ENCODE assay signal across 13 cellular contexts in genomic region chrX:79107891-79108718, GRCh38. TPM values are rescaled to one million over a fixed set of nuclear protein-coding genes. Genes with fewer than 3 reads are reported as not detected.
DNase-seq lines count a peak whose midpoint lies in the region; ATAC-seq, FAIRE-seq and TF ChIP-seq lines count a peak whose summit lies in the region.
"Had no signal": no experiment of that assay in that cellular context is flagged by ENCODE, and none has a peak within 500 bp of the region (broad histone marks: within the 10 kb centered on the region; RNA-seq: fewer than 3 reads in every experiment).

No MANE protein-coding gene starts in this region.

- TF ChIP-seq CTCF in activated CD8-positive, alpha-beta T cell treated with anti-CD3 and anti-CD28 coated beads for 36 hours (IDR thresholded peaks at IDR 0.05) = no peak

- ATAC-seq in activated CD4-positive, alpha-beta T cell treated with anti-CD3 and anti-CD28 coated beads for 36 hours = peak; percentile 90
- peak; percentile 50 for ATAC-seq in HG02870 (IDR thresholded peaks at IDR 0.05; ENCODE audit: unreplicated experiment)
- peak; percentile 81 for ATAC-seq in activated CD8-positive, alpha-beta T cell treated with anti-CD3 and anti-CD28 coated beads for 36 hours

- no peaks in the 10 kb centered on the region for H3K27me3 Mint-ChIP-seq in activated CD4-positive, alpha-beta T cell treated with anti-CD3 and anti-CD28 coated beads for 36 hours
- H3K27me3 Mint-ChIP-seq in activated CD8-positive, alpha-beta T cell treated with anti-CD3 and anti-CD28 coated beads for 36 hours = no peaks in the 10 kb centered on the region

- H3K36me3 ChIP-seq in small intestine (ENCODE audit: control insufficient read depth in 2 of 2, insufficient read depth in 2 of 2, low read length in 2 of 2) = no peaks in the 10 kb centered on the region
- H3K36me3 ChIP-seq: upper lobe of left lung had no signal

- intact Hi-C loops in activated CD4-positive, alpha-beta T cell treated with anti-CD3 and anti-CD28 coated beads for 36 hours (cut with DNase I, micrococcal nuclease) = loop anchor here in 1 of 2 experiments (1.0 kb wide), 1 partner anchor 9 kb away; no protein-coding TSS in a partner anchor
- intact Hi-C loops in activated CD8-positive, alpha-beta T cell treated with anti-CD3 and anti-CD28 coated beads for 36 hours (cut with micrococcal nuclease) = loop anchor here (5.0 kb wide), 1 partner anchor 34 kb away; the partner anchor contains the start of gene GPR174

- no peaks in the 10 kb centered on the region for H3K4me1 ChIP-seq in small intestine (ENCODE audit: control insufficient read depth in 2 of 2, insufficient read depth in 1 of 2, low read depth in 1 of 2, low read length in 1 of 2)
- H3K4me1 ChIP-seq: upper lobe of left lung had no signal

- FAIRE-seq in small intestine (lab: Jason Lieb, UNC) = no peak

- peaks cover 1% of the 10 kb centered on the region for H3K9me3 Mint-ChIP-seq in activated CD4-positive, alpha-beta T cell treated with anti-CD3 and anti-CD28 coated beads for 36 hours (ENCODE audit: low read depth)
- peaks cover 6% of the 10 kb centered on the region for H3K9me3 Mint-ChIP-seq in activated CD8-positive, alpha-beta T cell treated with anti-CD3 and anti-CD28 coated beads for 36 hours

- peaks cover 7% of the 10 kb centered on the region for H3K36me3 Mint-ChIP-seq in activated CD4-positive, alpha-beta T cell treated with anti-CD3 and anti-CD28 coated beads for 36 hours (ENCODE audit: low read depth)
- H3K36me3 Mint-ChIP-seq in activated CD8-positive, alpha-beta T cell treated with anti-CD3 and anti-CD28 coated beads for 36 hours (ENCODE audit: low read depth) = peaks cover 16% of the 10 kb centered on the region

- DNase-seq in activated CD4-positive, alpha-beta T cell treated with anti-CD3 and anti-CD28 coated beads for 36 hours = no peak
- no peak for DNase-seq in activated CD4-positive, alpha-beta T cell treated with anti-CD3 and anti-CD28 coated beads, Interleukin-2, amount 50 U/mL, for 48 hours
- DNase-seq in activated CD8-positive, alpha-beta T cell treated with anti-CD3 and anti-CD28 coated beads for 36 hours = no peak
- DNase-seq in small intestine (peak; percentile 3), OCI-M2 (lab: John Stamatoyannopoulos, UW; ENCODE audit: unreplicated experiment) (no peak)
- DNase-seq in stimulated activated CD8-positive, alpha-beta memory T cell treated with anti-CD3 and anti-CD28 coated beads, Interleukin-4, amount 100 ng/mL, for 48 hours = no peak
- no peak for DNase-seq in stimulated activated CD4-positive, alpha-beta T cell treated with anti-CD3 and anti-CD28 coated beads, Interleukin-2, amount 100 ng/mL, for 24 hours
- DNase-seq: cortex of kidney, islet precursor cell, NCI-H524, upper lobe of left lung had no signal

- no peak overlapping the region for H3K4me3 ChIP-seq in small intestine (ENCODE audit: low read depth in 1 of 2, low read length in 2 of 2)
- H3K4me3 ChIP-seq: upper lobe of left lung had no signal

- peak overlapping the region; percentile 94 for H3K27ac Mint-ChIP-seq in activated CD4-positive, alpha-beta T cell treated with anti-CD3 and anti-CD28 coated beads for 36 hours
- peak overlapping the region; percentile 98 for H3K27ac Mint-ChIP-seq in activated CD8-positive, alpha-beta T cell treated with anti-CD3 and anti-CD28 coated beads for 36 hours

- CTCF ChIA-PET in activated CD4-positive, alpha-beta T cell treated with anti-CD3 and anti-CD28 coated beads for 36 hours (lab: Charles Lee) = interaction anchor here (1.2 to 1.6 kb wide), 2 partner anchors 12 to 162 kb away, joined by 3 read pairs; no protein-coding TSS in a partner anchor
- CTCF ChIA-PET in activated CD8-positive, alpha-beta T cell treated with anti-CD3 and anti-CD28 coated beads for 36 hours (lab: Charles Lee) = interaction anchor here (1.3 to 1.8 kb wide), 2 partner anchors 36 to 151 kb away, joined by 3 to 4 read pairs; partner anchors contain the start of gene GPR174

- H3K4me1 Mint-ChIP-seq in activated CD4-positive, alpha-beta T cell treated with anti-CD3 and anti-CD28 coated beads for 36 hours = peaks cover 46% of the 10 kb centered on the region
- peaks cover 57% of the 10 kb centered on the region for H3K4me1 Mint-ChIP-seq in activated CD8-positive, alpha-beta T cell treated with anti-CD3 and anti-CD28 coated beads for 36 hours (ENCODE audit: low read depth)

- H3K27ac ChIP-seq in small intestine (ENCODE audit: low read depth in 1 of 2, low read length in 1 of 2) = peak overlapping the region; percentile 71 to 79

- 53 to 67% (median 58%) methylated on average over 4 of the region's 4 CpGs for WGBS in small intestine, 3 donors

- POLR2A ChIA-PET in activated CD4-positive, alpha-beta T cell treated with anti-CD3 and anti-CD28 coated beads for 36 hours (lab: Charles Lee) = no interaction called here
- POLR2A ChIA-PET in activated CD8-positive, alpha-beta T cell treated with anti-CD3 and anti-CD28 coated beads for 36 hours (lab: Charles Lee) = interaction anchor here (1.2 to 1.5 kb wide), 3 partner anchors 12 to 38 kb away, joined by 3 to 4 read pairs (median 4); no protein-coding TSS in a partner anchor

- no peaks in the 10 kb centered on the region for H3K9me3 ChIP-seq in small intestine (ENCODE audit: control insufficient read depth, low read depth)
- H3K9me3 ChIP-seq: upper lobe of left lung had no signal

- H3K27me3 ChIP-seq in small intestine (ENCODE audit: control insufficient read depth in 2 of 2, insufficient read depth in 2 of 2, low read length in 2 of 2) = no peaks in the 10 kb centered on the region
- H3K27me3 ChIP-seq: upper lobe of left lung had no signal

- H3K4me3 Mint-ChIP-seq in activated CD4-positive, alpha-beta T cell treated with anti-CD3 and anti-CD28 coated beads for 36 hours = peak overlapping the region; percentile 39
- H3K4me3 Mint-ChIP-seq in activated CD8-positive, alpha-beta T cell treated with anti-CD3 and anti-CD28 coated beads for 36 hours = peak overlapping the region; percentile 45

RNA-seq across cellular contexts. Expression of gene GPR174, which starts 36.4 kb away (rescaled TPM):
- 1 to 10 TPM; 8.5 to 9.9 TPM for total RNA-seq in activated CD4-positive, alpha-beta T cell treated with anti-CD3 and anti-CD28 coated beads for 36 hours
- total RNA-seq in activated CD8-positive, alpha-beta T cell treated with anti-CD3 and anti-CD28 coated beads for 36 hours = 10 to 100 TPM; 23.4 to 23.9 TPM
- under 1 TPM; 0.16 to 0.81 (median 0.22) TPM for polyA plus RNA-seq in small intestine
- total RNA-seq: A172 had no signal
